15 cellular contexts compared by ENCODE assay signal in the genomic region with DNA sequence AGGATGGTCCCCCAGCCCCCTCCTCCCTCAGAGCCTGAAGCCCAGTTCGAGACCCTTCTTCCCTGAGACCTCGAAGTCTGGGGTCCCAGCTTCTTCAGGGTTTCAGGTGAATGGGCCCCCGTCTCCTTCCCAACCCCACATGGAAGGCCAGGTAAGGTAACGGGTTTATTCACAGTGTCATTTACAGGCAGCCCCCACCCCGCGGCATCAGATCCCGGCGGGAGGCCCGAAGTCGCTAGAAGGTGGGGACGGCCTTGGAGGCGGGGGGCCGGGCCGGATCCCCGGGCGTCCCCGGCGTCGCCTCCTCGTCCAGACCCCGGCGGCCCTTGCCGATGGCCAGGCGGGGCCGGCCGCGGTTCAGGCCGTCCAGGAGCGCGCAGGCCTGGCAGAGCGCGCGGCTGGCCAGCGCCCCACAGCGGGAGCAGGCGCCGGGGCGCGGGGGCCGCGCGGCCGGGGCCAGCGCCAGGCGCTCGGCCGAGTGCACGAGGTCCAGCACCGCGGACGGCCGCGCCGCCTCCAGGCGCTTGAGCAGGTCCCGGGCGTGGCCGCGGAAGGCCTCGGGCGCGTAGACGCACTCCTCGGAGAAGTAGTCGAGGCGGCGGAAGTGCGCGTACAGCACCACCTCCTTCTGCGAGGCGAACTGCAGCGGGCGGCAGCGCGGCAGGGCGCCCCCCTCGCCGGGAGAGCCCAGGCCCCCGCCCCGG. TPM values are rescaled to one million over a fixed set of nuclear protein-coding genes. Genes with fewer than 3 reads are reported as not detected.
A peak's percentile ranks its signal among the peaks of the same experiment; 100 is the strongest.
DNase-seq lines count a peak whose midpoint lies in the region; ATAC-seq and TF ChIP-seq lines count a peak whose summit lies in the region.
"Had no signal": no experiment of that assay in that cellular context is flagged by ENCODE, and none has a peak within 500 bp of the region (broad histone marks: within the 10 kb centered on the region; RNA-seq: fewer than 3 reads in every experiment).

No MANE protein-coding gene starts in this region.

- no peaks in the 10 kb centered on the region for H3K27me3 Mint-ChIP-seq in activated CD4-positive, alpha-beta T cell treated with anti-CD3 and anti-CD28 coated beads, Interleukin-2, amount 10 ng/mL, durations not matched to agents 7 days and 5 days
- no peaks in the 10 kb centered on the region for H3K27me3 Mint-ChIP-seq in activated naive CD8-positive, alpha-beta T cell treated with anti-CD3 and anti-CD28 coated beads for 36 hours
- H3K27me3 Mint-ChIP-seq in immature natural killer cell (ENCODE audit: low read depth in 3 of 3), result peaks cover 0 to 1% (median 0%) of the 10 kb centered on the region in 3 donors
- no peaks in the 10 kb centered on the region for H3K27me3 Mint-ChIP-seq in stimulated activated naive CD8-positive, alpha-beta T cell treated with anti-CD3 and anti-CD28 coated beads, Interleukin-15, amount 100 ng/mL, for 72 hours
- no peaks in the 10 kb centered on the region for H3K27me3 Mint-ChIP-seq in WTC11 (ENCODE audit: low read depth)

- H3K9me3 Mint-ChIP-seq in activated CD4-positive, alpha-beta T cell treated with anti-CD3 and anti-CD28 coated beads, Interleukin-2, amount 10 ng/mL, durations not matched to agents 7 days and 5 days, result no peaks in the 10 kb centered on the region
- no peaks in the 10 kb centered on the region for H3K9me3 Mint-ChIP-seq in activated naive CD8-positive, alpha-beta T cell treated with anti-CD3 and anti-CD28 coated beads for 36 hours
- H3K9me3 Mint-ChIP-seq in immature natural killer cell (no peaks in the 10 kb centered on the region), WTC11 (no peaks in the 10 kb centered on the region)
- H3K9me3 Mint-ChIP-seq in stimulated activated naive CD8-positive, alpha-beta T cell treated with anti-CD3 and anti-CD28 coated beads, Interleukin-15, amount 100 ng/mL, for 72 hours, result no peaks in the 10 kb centered on the region
- H3K9me3 Mint-ChIP-seq: HFFc6 had no signal

- CTCF ChIA-PET in activated CD4-positive, alpha-beta T cell treated with anti-CD3 and anti-CD28 coated beads, Interleukin-2, amount 10 ng/mL, durations not matched to agents 7 days and 5 days (lab: Charles Lee), result no interaction called here
- CTCF ChIA-PET in WTC11 (lab: Charles Lee), result no interaction called here

- peak; percentile 70 for ATAC-seq in stimulated activated naive CD8-positive, alpha-beta T cell treated with anti-CD3 and anti-CD28 coated beads, Interleukin-15, amount 100 ng/mL, for 72 hours
- ATAC-seq in GM21786 (IDR thresholded peaks at IDR 0.05; ENCODE audit: unreplicated experiment), result no peak
- ATAC-seq in WTC11, result no peak; the same call in 1 of the 2 replicates

- H3K4me3 Mint-ChIP-seq in activated CD4-positive, alpha-beta T cell treated with anti-CD3 and anti-CD28 coated beads, Interleukin-2, amount 10 ng/mL, durations not matched to agents 7 days and 5 days, result no peak overlapping the region
- H3K4me3 Mint-ChIP-seq in activated naive CD8-positive, alpha-beta T cell treated with anti-CD3 and anti-CD28 coated beads for 36 hours, result peak overlapping the region; percentile 36
- H3K4me3 Mint-ChIP-seq in immature natural killer cell (peak overlapping the region in 3 of 5 donors; percentile 30 to 54 (median 44)), WTC11 (no peak overlapping the region)
- H3K4me3 Mint-ChIP-seq in stimulated activated naive CD8-positive, alpha-beta T cell treated with anti-CD3 and anti-CD28 coated beads, Interleukin-15, amount 100 ng/mL, for 72 hours, result peak overlapping the region in 1 of 2 donors; percentile 63
- H3K4me3 Mint-ChIP-seq: HFFc6 had no signal

- H3K36me3 Mint-ChIP-seq in activated CD4-positive, alpha-beta T cell treated with anti-CD3 and anti-CD28 coated beads, Interleukin-2, amount 10 ng/mL, durations not matched to agents 7 days and 5 days (ENCODE audit: low read depth), result peaks cover 36% of the 10 kb centered on the region
- H3K36me3 Mint-ChIP-seq in activated naive CD8-positive, alpha-beta T cell treated with anti-CD3 and anti-CD28 coated beads for 36 hours, result peaks cover 10% of the 10 kb centered on the region
- H3K36me3 Mint-ChIP-seq in immature natural killer cell (peaks cover 4 to 16% (median 9%) of the 10 kb centered on the region in 3 donors), WTC11 (peaks cover 7% of the 10 kb centered on the region; the same call in 1 of the 2 replicates)

- no peak for TF ChIP-seq CTCF in WTC11 (IDR thresholded peaks at IDR 0.05)

- DNase-seq in activated CD4-positive, alpha-beta T cell treated with anti-CD3 and anti-CD28 coated beads, Interleukin-2, amount 10 ng/mL, durations not matched to agents 7 days and 5 days, result peak; percentile 35
- DNase-seq in activated naive CD8-positive, alpha-beta T cell treated with anti-CD3 and anti-CD28 coated beads for 36 hours, result peak; percentile 48
- DNase-seq in immature natural killer cell (peak; percentile 22 to 54 (median 27)), AML-193 (lab: John Stamatoyannopoulos, UW) (no peak), T1000 (lab: John Stamatoyannopoulos, UW) (no peak), WTC11 (ENCODE audit: low spot score) (no peak)
- DNase-seq in stimulated activated naive CD8-positive, alpha-beta T cell treated with anti-CD3 and anti-CD28 coated beads, Interleukin-15, amount 100 ng/mL, for 72 hours, result no peak
- DNase-seq: HFFc6, midbrain, NCI-H1436 had no signal

- no peak overlapping the region for H3K27ac Mint-ChIP-seq in activated CD4-positive, alpha-beta T cell treated with anti-CD3 and anti-CD28 coated beads, Interleukin-2, amount 10 ng/mL, durations not matched to agents 7 days and 5 days
- no peak overlapping the region for H3K27ac Mint-ChIP-seq in activated naive CD8-positive, alpha-beta T cell treated with anti-CD3 and anti-CD28 coated beads for 36 hours
- peak overlapping the region in 3 of 6 donors; percentile 30 to 74 (median 69) for H3K27ac Mint-ChIP-seq in immature natural killer cell
- H3K27ac Mint-ChIP-seq in stimulated activated naive CD8-positive, alpha-beta T cell treated with anti-CD3 and anti-CD28 coated beads, Interleukin-15, amount 100 ng/mL, for 72 hours, result no peak overlapping the region
- H3K27ac Mint-ChIP-seq in WTC11, result no peak overlapping the region
- H3K27ac Mint-ChIP-seq: HFFc6 had no signal

- peaks cover 27% of the 10 kb centered on the region for H3K4me1 Mint-ChIP-seq in activated CD4-positive, alpha-beta T cell treated with anti-CD3 and anti-CD28 coated beads, Interleukin-2, amount 10 ng/mL, durations not matched to agents 7 days and 5 days
- peaks cover 23% of the 10 kb centered on the region for H3K4me1 Mint-ChIP-seq in activated naive CD8-positive, alpha-beta T cell treated with anti-CD3 and anti-CD28 coated beads for 36 hours
- H3K4me1 Mint-ChIP-seq in immature natural killer cell, result peaks cover 29 to 46% of the 10 kb centered on the region in 2 donors
- peaks cover 41% of the 10 kb centered on the region for H3K4me1 Mint-ChIP-seq in stimulated activated naive CD8-positive, alpha-beta T cell treated with anti-CD3 and anti-CD28 coated beads, Interleukin-15, amount 100 ng/mL, for 72 hours
- H3K4me1 Mint-ChIP-seq in WTC11, result peaks cover 12% of the 10 kb centered on the region

- POLR2A ChIA-PET in activated CD4-positive, alpha-beta T cell treated with anti-CD3 and anti-CD28 coated beads, Interleukin-2, amount 10 ng/mL, durations not matched to agents 7 days and 5 days (lab: Charles Lee), result no interaction called here
- POLR2A ChIA-PET in WTC11 (lab: Charles Lee), result no interaction called here

TF ChIP-seq in WTC11, 78 proteins besides CTCF, POLR2A, EP300 and RAD21 (continues in another document):
- TF ChIP-seq, protein P1, sequence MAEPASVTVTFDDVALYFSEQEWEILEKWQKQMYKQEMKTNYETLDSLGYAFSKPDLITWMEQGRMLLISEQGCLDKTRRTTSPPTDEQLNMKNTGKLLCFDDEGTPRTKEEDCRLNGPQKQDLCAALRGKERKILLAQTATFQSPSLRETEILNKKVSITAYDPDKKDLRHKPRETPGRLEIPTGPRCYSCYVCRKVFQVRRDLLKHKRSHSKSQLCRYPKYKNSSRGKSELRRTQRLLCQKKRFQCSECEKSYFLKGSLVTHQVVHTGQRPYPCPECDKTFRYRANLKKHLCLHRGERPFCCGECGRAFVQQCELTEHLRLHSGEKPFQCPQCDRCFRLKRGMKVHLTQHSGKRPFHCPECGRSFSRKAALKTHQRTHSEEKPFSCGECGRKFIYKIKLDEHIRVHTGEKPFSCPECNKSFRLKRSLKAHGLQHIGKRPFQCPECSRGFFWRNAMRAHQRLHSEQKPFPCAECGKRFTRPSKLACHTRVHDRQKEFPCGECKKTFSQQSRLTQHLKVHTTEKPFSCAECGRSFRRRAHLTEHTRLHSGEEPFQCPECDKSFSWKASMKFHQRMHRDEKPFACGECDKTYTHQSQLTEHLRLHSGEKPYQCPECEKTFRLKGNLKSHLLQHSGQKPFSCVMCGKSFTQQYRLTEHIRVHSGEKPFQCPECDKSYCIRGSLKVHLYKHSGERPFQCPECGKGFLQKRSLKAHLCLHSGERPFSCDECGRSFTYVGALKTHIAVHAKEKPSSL (CRISPR knock-in tag; conservative IDR thresholded peaks at IDR 0.05), result no peak

RNA-seq across cellular contexts. Expression of a gene that starts 9.7 kb away (rescaled TPM):
- 1 to 10 TPM; 8.5 to 10.0 TPM for total RNA-seq in activated CD4-positive, alpha-beta T cell treated with anti-CD3 and anti-CD28 coated beads, Interleukin-2, amount 10 ng/mL, durations not matched to agents 7 days and 5 days
- total RNA-seq in activated naive CD8-positive, alpha-beta T cell treated with anti-CD3 and anti-CD28 coated beads for 36 hours, result 10 to 100 TPM; 10.9 to 11.4 TPM
- polyA plus RNA-seq in immature natural killer cell, result 1 to 10 TPM; 2.0 to 5.6 (median 5.0) TPM
- 8.6 to 10.3 TPM (median 8.9 TPM) in 3 replicates for total RNA-seq in WTC11 (2021)

RNA-seq across cellular contexts. Expression of a gene that starts 15.8 kb away (rescaled TPM):
- total RNA-seq in activated CD4-positive, alpha-beta T cell treated with anti-CD3 and anti-CD28 coated beads, Interleukin-2, amount 10 ng/mL, durations not matched to agents 7 days and 5 days, result under 1 TPM; 0.35 to 0.67 TPM
- total RNA-seq in activated naive CD8-positive, alpha-beta T cell treated with anti-CD3 and anti-CD28 coated beads for 36 hours, result under 1 TPM; 0.30 to 0.31 TPM
- not detected for polyA plus RNA-seq in immature natural killer cell
- total RNA-seq in WTC11 (2021), result 1.1 to 1.6 TPM (median 1.4 TPM) in 3 replicates
- total RNA-seq: bronchial epithelial cell, Daoy, frontal cortex, subcutaneous adipose tissue had no signal

RNA-seq across cellular contexts. Expression of a gene that starts 26.2 kb away (rescaled TPM):
- total RNA-seq in activated CD4-positive, alpha-beta T cell treated with anti-CD3 and anti-CD28 coated beads, Interleukin-2, amount 10 ng/mL, durations not matched to agents 7 days and 5 days, result under 1 TPM; 0.20 to 0.27 TPM
- total RNA-seq in activated naive CD8-positive, alpha-beta T cell treated with anti-CD3 and anti-CD28 coated beads for 36 hours, result 1 to 10 TPM; 1.3 to 1.6 TPM
- polyA plus RNA-seq in immature natural killer cell, result 10 to 100 TPM in 2 of 3 donors, 1 to 10 TPM in 1; 6.2 to 16.8 (median 11.3) TPM
- not detected in 3 replicates for total RNA-seq in WTC11 (2021)
- total RNA-seq: bronchial epithelial cell, Daoy, HFFc6 had no signal

RNA-seq across cellular contexts. Expression of a gene that starts 33.6 kb away (rescaled TPM):
- not detected for total RNA-seq in activated CD4-positive, alpha-beta T cell treated with anti-CD3 and anti-CD28 coated beads, Interleukin-2, amount 10 ng/mL, durations not matched to agents 7 days and 5 days
- total RNA-seq in activated naive CD8-positive, alpha-beta T cell treated with anti-CD3 and anti-CD28 coated beads for 36 hours, result not detected
- not detected for polyA plus RNA-seq in immature natural killer cell
- 3.1 to 5.0 TPM (median 4.5 TPM) in 3 replicates for total RNA-seq in WTC11 (2021)
- total RNA-seq: Daoy, frontal cortex, HFFc6, subcutaneous adipose tissue had no signal

RNA-seq across cellular contexts. Expression of a gene that starts 43.6 kb away (rescaled TPM):
- not detected for total RNA-seq in activated CD4-positive, alpha-beta T cell treated with anti-CD3 and anti-CD28 coated beads, Interleukin-2, amount 10 ng/mL, durations not matched to agents 7 days and 5 days
- not detected for total RNA-seq in activated naive CD8-positive, alpha-beta T cell treated with anti-CD3 and anti-CD28 coated beads for 36 hours
- 100 to 1,000 TPM; 108 to 213 (median 129) TPM for polyA plus RNA-seq in immature natural killer cell
- total RNA-seq in WTC11 (2021), result not detected in 3 replicates
- total RNA-seq: bronchial epithelial cell, Daoy, HFFc6 had no signal

Comparison
In these comparisons a context has a peak if more than half of its experiments do, and no peak if none do; other contexts are left out.
1. DNase-seq: peak in activated CD4-positive, alpha-beta T cell treated with anti-CD3 and anti-CD28 coated beads, Interleukin-2, amount 10 ng/mL, durations not matched to agents 7 days and 5 days (single experiment), activated naive CD8-positive, alpha-beta T cell treated with anti-CD3 and anti-CD28 coated beads for 36 hours (single experiment) and immature natural killer cell (3 of 3); none in stimulated activated naive CD8-positive, alpha-beta T cell treated with anti-CD3 and anti-CD28 coated beads, Interleukin-15, amount 100 ng/mL, for 72 hours (0 of 2), AML-193 (0 of 2), T1000 (single experiment) and WTC11 (single experiment).
2. H3K4me3 Mint-ChIP-seq: peak in activated naive CD8-positive, alpha-beta T cell treated with anti-CD3 and anti-CD28 coated beads for 36 hours (single experiment) and immature natural killer cell (3 of 5); none in activated CD4-positive, alpha-beta T cell treated with anti-CD3 and anti-CD28 coated beads, Interleukin-2, amount 10 ng/mL, durations not matched to agents 7 days and 5 days (single experiment) and WTC11 (single experiment).